12 cellular contexts compared by ENCODE assay signal in the genomic region with DNA sequence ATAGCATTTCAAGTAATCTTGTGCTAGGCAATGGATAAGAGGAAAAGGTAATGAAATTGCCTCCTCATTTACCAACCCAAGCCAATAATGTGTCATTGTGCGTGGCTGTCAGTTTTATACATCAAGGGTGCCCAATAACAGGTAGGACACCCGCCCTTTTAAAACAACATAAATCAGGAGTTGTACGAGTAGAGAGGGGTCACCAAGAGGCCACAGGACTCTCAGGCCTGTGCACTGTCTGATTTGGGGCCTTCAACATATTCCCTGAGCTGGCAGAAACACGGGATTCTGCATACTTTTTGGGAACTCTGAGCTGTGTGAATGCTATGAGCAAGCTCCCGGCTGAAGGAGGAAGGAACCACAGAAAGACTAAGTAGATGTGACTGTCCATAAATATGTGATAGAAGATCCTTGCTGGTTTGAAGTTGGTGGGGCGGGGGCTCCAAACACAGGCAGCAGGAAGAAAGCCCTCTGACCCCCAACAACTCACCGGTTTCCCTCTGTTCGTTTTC.
DNase-seq lines count a peak whose midpoint lies in the region; ATAC-seq and TF ChIP-seq lines count a peak whose summit lies in the region.
"Had no signal": no experiment of that assay in that cellular context is flagged by ENCODE, and none has a peak within 500 bp of the region (broad histone marks: within the 10 kb centered on the region; RNA-seq: fewer than 3 reads in every experiment).

No MANE protein-coding gene starts in this region.

- no peak overlapping the region for H3K27ac ChIP-seq in DOHH2 (ENCODE audit: low read depth, low read length)
- peak overlapping the region in 3 of 8 donors; percentile 60 to 72 (median 72) for H3K27ac ChIP-seq in spleen

- H3K9me2 ChIP-seq in DOHH2 (replicated peaks; ENCODE audit: control insufficient read depth, low read length): no peaks in the 10 kb centered on the region

- TF ChIP-seq POLR2A in spleen (IDR thresholded peaks at IDR 0.05): no peak

- peak overlapping the region; percentile 99 for H3K4me2 ChIP-seq in DOHH2 (ENCODE audit: low read length)

- TF ChIP-seq CTCF in DOHH2 (IDR thresholded peaks at IDR 0.05; ENCODE audit: low read depth, low read length, poor library complexity, severe bottlenecking) (no peak), BE2C (IDR thresholded peaks at IDR 0.05; ENCODE audit: low read depth, low read length) (no peak), spleen (IDR thresholded peaks at IDR 0.05 in 8 of 11, conservative IDR thresholded peaks at IDR 0.05 in 3 of 11) (no peak)

- no peak overlapping the region; the same call in 1 of the 2 replicates for H3K4me3 ChIP-seq in DOHH2 (ENCODE audit: low read length)
- no peak overlapping the region for H3K4me3 ChIP-seq in BE2C (ENCODE audit: low read depth, low read length)
- no peak overlapping the region for H3K4me3 ChIP-seq in spleen
- H3K4me3 ChIP-seq: SJSA1 had no signal

- H3K9me3 ChIP-seq in DOHH2 (ENCODE audit: control insufficient read depth, insufficient read depth, low read length) (no peaks in the 10 kb centered on the region), BE2C (no peaks in the 10 kb centered on the region), spleen (no peaks in the 10 kb centered on the region)
- H3K9me3 ChIP-seq: SJSA1 had no signal

- no peaks in the 10 kb centered on the region for H4K20me1 ChIP-seq in DOHH2 (ENCODE audit: control insufficient read depth, insufficient read depth, low read depth, low read length)

- peaks cover 20% of the 10 kb centered on the region for H3F3A ChIP-seq in DOHH2 (ENCODE audit: control insufficient read depth, insufficient read depth)

- H3K36me3 ChIP-seq in DOHH2 (ENCODE audit: control insufficient read depth, low read length) (no peaks in the 10 kb centered on the region), BE2C (no peaks in the 10 kb centered on the region), spleen (no peaks in the 10 kb centered on the region)
- H3K36me3 ChIP-seq: SJSA1 had no signal

- DNase-seq in NCI-H69 (lab: John Stamatoyannopoulos, UW) (peak; percentile 25), iris pigment epithelial cell (ENCODE audit: low read depth) (peak; percentile 14), retina (peak; percentile 48), BE2C (no peak), spleen (no peak), DMS153 treated with DMSO at 0.1 percent for 48 hours (lab: John Stamatoyannopoulos, UW; ENCODE audit: unreplicated experiment) (no peak)
- DNase-seq: activated CD4-positive, alpha-beta T cell treated with anti-CD3 and anti-CD28 coated beads for 36 hours; left ventricle myocardium superior; NCI-H774 had no signal

- H3K27me3 ChIP-seq in DOHH2 (ENCODE audit: control insufficient read depth, low read length): no peaks in the 10 kb centered on the region
- H3K27me3 ChIP-seq in BE2C: no peaks in the 10 kb centered on the region
- H3K27me3 ChIP-seq in spleen (replicated peaks in 1 of 7): peaks cover 0 to 5% (median 0%) of the 10 kb centered on the region in 7 donors
- H3K27me3 ChIP-seq: SJSA1 had no signal

- intact Hi-C loops in spleen (cut with DNase I; ENCODE audit: low total_unique reads): no loop called here

- 67 to 83% (median 73%) methylated on average over 8 of the region's 8 CpGs for WGBS in spleen, 5 donors

- no peak for ATAC-seq in GM19455 (IDR thresholded peaks at IDR 0.05; ENCODE audit: unreplicated experiment)
- ATAC-seq: activated CD4-positive, alpha-beta T cell treated with anti-CD3 and anti-CD28 coated beads for 36 hours had no signal

- no peaks in the 10 kb centered on the region for H3K79me2 ChIP-seq in DOHH2 (ENCODE audit: control insufficient read depth, low read length)

- H3K4me1 ChIP-seq in DOHH2 (ENCODE audit: control insufficient read depth, low read length) (peaks cover 86% of the 10 kb centered on the region), BE2C (peaks cover 46% of the 10 kb centered on the region), spleen (peaks cover 15 to 53% (median 21%) of the 10 kb centered on the region in 6 donors)

Comparison
In these comparisons a context has a peak if more than half of its experiments do, and no peak if none do; other contexts are left out.
1. DNase-seq: peak in NCI-H69 (single experiment), iris pigment epithelial cell (single experiment) and retina (single experiment); none in BE2C (single experiment), spleen (single experiment) and DMS153 treated with DMSO at 0.1 percent for 48 hours (single experiment).